In genomic region chr17:72432143-72432604, GRCh38 we compare ENCODE assay signal across 15 cellular contexts.
DNase-seq lines count a peak whose midpoint lies in the region; ATAC-seq, FAIRE-seq and TF ChIP-seq lines count a peak whose summit lies in the region.
"Had no signal": no experiment of that assay in that cellular context is flagged by ENCODE, and none has a peak within 500 bp of the region (broad histone marks: within the 10 kb centered on the region; RNA-seq: fewer than 3 reads in every experiment).

No MANE protein-coding gene starts in this region.

- intact Hi-C loops in testis (cut with DNase I; ENCODE audit: low total_unique reads) = no loop called here

- CTCF ChIA-PET in HEK293 (lab: Yijun Ruan, JAX) = interaction anchor here (0.6 to 1.3 kb wide), 2 partner anchors 51 to 90 kb away, joined by 3 read pairs; no protein-coding TSS in a partner anchor

- no peak for ATAC-seq in GM21529 (IDR thresholded peaks at IDR 0.05; ENCODE audit: unreplicated experiment)
- no peak for ATAC-seq in HG03175 (IDR thresholded peaks at IDR 0.05; ENCODE audit: unreplicated experiment)
- ATAC-seq: GM23338, natural killer cell, T-cell had no signal

- H3K9ac ChIP-seq in duodenal mucosa (ENCODE audit: low read depth in 1 of 2, low read length in 2 of 2) = peak overlapping the region; percentile 20

- H3K27me3 ChIP-seq in duodenal mucosa (ENCODE audit: control insufficient read depth in 1 of 2, insufficient read depth in 2 of 2, low read length in 2 of 2) (no peaks in the 10 kb centered on the region), testis (no peaks in the 10 kb centered on the region)
- H3K27me3 ChIP-seq: sigmoid colon had no signal

- H3K4me1 ChIP-seq in HEK293 (ENCODE audit: control insufficient read depth, insufficient read depth, low read length) = peaks cover 20% of the 10 kb centered on the region
- peaks cover 55 to 60% of the 10 kb centered on the region in 2 donors for H3K4me1 ChIP-seq in duodenal mucosa (ENCODE audit: control insufficient read depth in 1 of 2, insufficient read depth in 2 of 2, low read length in 2 of 2)
- H3K4me1 ChIP-seq in testis = peaks cover 4% of the 10 kb centered on the region

- TF ChIP-seq CTCF in HEK293 (tag by site-specific recombination; IDR thresholded peaks at IDR 0.05) (peak; percentile 49; the same call in 1 of the 2 replicates), testis (IDR thresholded peaks at IDR 0.05) (no peak)

- TF ChIP-seq POLR2A in testis (IDR thresholded peaks at IDR 0.05) = no peak

- POLR2A ChIA-PET in HEK293 (lab: Yijun Ruan, JAX) = interaction anchor here (0.6 to 1.9 kb wide), 5 partner anchors 10 to 956 kb away, joined by 3 to 7 read pairs (median 3); no protein-coding TSS in a partner anchor

- FAIRE-seq in RCC 7860 (lab: Jason Lieb, UNC) = no peak
- FAIRE-seq: kidney had no signal

- H3K9me3 ChIP-seq in HEK293 (ENCODE audit: control insufficient read depth, insufficient read depth, low read depth, low read length) (no peaks in the 10 kb centered on the region), duodenal mucosa (ENCODE audit: control insufficient read depth in 1 of 2, low read length in 2 of 2) (no peaks in the 10 kb centered on the region), testis (no peaks in the 10 kb centered on the region)
- H3K9me3 ChIP-seq: sigmoid colon had no signal

- peak overlapping the region; percentile 65 for H3K27ac ChIP-seq in HEK293 (ENCODE audit: extremely low read depth, low read depth, low read length)
- H3K27ac ChIP-seq in duodenal mucosa (ENCODE audit: low read depth, low read length) = no peak overlapping the region
- H3K27ac ChIP-seq in testis = no peak overlapping the region
- H3K27ac ChIP-seq: sigmoid colon had no signal

- DNase-seq in NCI-H510A (lab: John Stamatoyannopoulos, UW) = peak; percentile 22
- peak; percentile 23 for DNase-seq in testis
- no peak for DNase-seq in RCC 7860 (ENCODE audit: low spot score)
- DNase-seq: activated CD4-positive, alpha-beta T cell treated with anti-CD3 and anti-CD28 coated beads, Interleukin-2, amount 50 U/mL, for 4 hours; activated effector memory CD4-positive, alpha-beta T cell treated with Interleukin-2 at 50 U/mL for 16 hours; effector memory CD4-positive, alpha-beta T cell; kidney; natural killer cell; sigmoid colon; T-cell had no signal

- H3K36me3 ChIP-seq in HEK293 (ENCODE audit: control insufficient read depth in 2 of 2, insufficient read depth in 1 of 2, low read length in 2 of 2) (no peaks in the 10 kb centered on the region), duodenal mucosa (ENCODE audit: control insufficient read depth in 1 of 2, insufficient read depth in 2 of 2, low read length in 2 of 2) (no peaks in the 10 kb centered on the region), testis (ENCODE audit: low read depth, missing control alignments) (no peaks in the 10 kb centered on the region)
- H3K36me3 ChIP-seq: sigmoid colon had no signal

- 64 to 72% methylated on average over 11 of the region's 11 CpGs for WGBS in testis, 2 donors

- H3K4me3 ChIP-seq in HEK293 (ENCODE audit: low read depth, low read length) (no peak overlapping the region), duodenal mucosa (ENCODE audit: low read depth in 1 of 2, low read length in 2 of 2) (no peak overlapping the region), testis (no peak overlapping the region)
- H3K4me3 ChIP-seq: GM23338, sigmoid colon had no signal

TF ChIP-seq in HEK293, 187 proteins besides CTCF, POLR2A, EP300 and RAD21 (continues in another document):
- TF ChIP-seq ZNF624 (tag by site-specific recombination; IDR thresholded peaks at IDR 0.05) (no peak), ZNF423 (tag by site-specific recombination; IDR thresholded peaks at IDR 0.05) (0 out of 2 replicates have a peak, but pooled peaks have one; percentile 0), ZBTB10 (tag by site-specific recombination; IDR thresholded peaks at IDR 0.05) (no peak), ZIC2 (tag by site-specific recombination; IDR thresholded peaks at IDR 0.05) (peak; percentile 70), ZNF121 (tag by site-specific recombination; IDR thresholded peaks at IDR 0.05) (peak; percentile 39; the same call in 1 of the 2 replicates), ZNF140 (tag by site-specific recombination; IDR thresholded peaks at IDR 0.05) (no peak), AEBP2 (tag by site-specific recombination; IDR thresholded peaks at IDR 0.05; ENCODE audit: borderline replicate concordance) (no peak), ZNF138 (tag by site-specific recombination; IDR thresholded peaks at IDR 0.05; ENCODE audit: borderline replicate concordance) (no peak), ZNF830 (tag by site-specific recombination; IDR thresholded peaks at IDR 0.05; ENCODE audit: low read depth) (no peak), KLF1 (tag by site-specific recombination; IDR thresholded peaks at IDR 0.05) (no peak), ZNF394 (tag by site-specific recombination; IDR thresholded peaks at IDR 0.05; ENCODE audit: borderline replicate concordance) (no peak), ZNF274 (IDR thresholded peaks at IDR 0.05; ENCODE audit: low read length) (no peak), ZNF274 (tag by site-specific recombination; IDR thresholded peaks at IDR 0.05; ENCODE audit: borderline replicate concordance) (no peak), ZNF18 (tag by site-specific recombination; IDR thresholded peaks at IDR 0.05) (peak; percentile 87), ZNF24 (tag by site-specific recombination; IDR thresholded peaks at IDR 0.05) (no peak), TSHZ1 (tag by site-specific recombination; IDR thresholded peaks at IDR 0.05; ENCODE audit: borderline replicate concordance) (peak; percentile 29; the same call in 1 of the 2 replicates)
